In the genomic region with DNA sequence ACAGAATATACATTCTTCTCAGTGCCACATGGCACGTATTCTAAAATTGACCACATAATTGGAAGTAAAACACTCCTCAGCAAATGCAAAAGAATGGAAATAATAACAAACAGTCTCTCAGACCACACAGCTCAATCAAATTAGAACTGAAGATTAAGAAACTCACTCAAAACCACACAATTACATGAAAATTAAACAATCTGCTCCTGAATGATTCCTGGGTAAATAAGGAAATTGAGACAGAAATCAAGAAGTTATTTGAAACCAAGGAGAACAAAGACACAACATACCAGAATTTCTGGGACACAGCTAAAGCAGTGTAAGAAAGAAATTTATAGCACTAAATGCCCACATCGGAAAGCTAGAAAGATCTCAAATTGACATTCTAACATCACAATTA, we compare ENCODE assay signal across 6 cellular contexts.
A peak's percentile ranks its signal among the peaks of the same experiment; 100 is the strongest.
DNase-seq lines count a peak whose midpoint lies in the region; ATAC-seq and TF ChIP-seq lines count a peak whose summit lies in the region.
"Not testable (repeated sequence)": the region's sequence is repeated elsewhere in the genome, so short reads cannot be mapped to it uniquely, and the experiment has no call there.

No MANE protein-coding gene starts in this region.

- H3K9ac ChIP-seq in SK-N-SH: not testable (repeated sequence)

- not testable (repeated sequence) for H3K27ac Mint-ChIP-seq in GM23338

- TF ChIP-seq EP300 in SK-N-SH (IDR thresholded peaks at IDR 0.05; ENCODE audit: borderline replicate concordance in 1 of 2, low read depth in 1 of 2, low read length in 1 of 2): not testable (repeated sequence)

- H4K20me1 ChIP-seq in GM23338 (replicated peaks; ENCODE audit: insufficient read depth); SK-N-SH (ENCODE audit: insufficient read depth): not testable (repeated sequence)

- not testable (repeated sequence) for H3K4me3 ChIP-seq in GM23338; SJSA1; SK-N-SH (ENCODE audit: low read depth in 2 of 2, low read length in 1 of 2)

- H3K79me2 ChIP-seq in GM23338 (replicated peaks; ENCODE audit: insufficient read depth); SK-N-SH (ENCODE audit: insufficient read depth): not testable (repeated sequence)

- not testable (repeated sequence) for H3K36me3 ChIP-seq in GM23338 (ENCODE audit: insufficient read depth); SJSA1; SK-N-SH (replicated peaks in 1 of 2; ENCODE audit: control insufficient read depth in 1 of 2, insufficient read depth in 2 of 2, low read length in 1 of 2)

- H3K9me2 ChIP-seq in GM23338 (ENCODE audit: insufficient read depth); SK-N-SH: not testable (repeated sequence)

- not testable (repeated sequence) for TF ChIP-seq CTCF in GM23338 (conservative IDR thresholded peaks at IDR 0.05; ENCODE audit: low read depth in 2 of 2); SK-N-SH (IDR thresholded peaks at IDR 0.05)

- not testable (repeated sequence) for H3K4me1 ChIP-seq in GM23338 (ENCODE audit: insufficient read depth); SK-N-SH (ENCODE audit: control insufficient read depth in 1 of 2, insufficient read depth in 2 of 2, low read depth in 1 of 2, low read length in 1 of 2)
- peaks cover 11% of the 10 kb centered on the region; the same call in 1 of the 2 replicates for H3K4me1 ChIP-seq in SJSA1 (replicated peaks)

- H3F3A ChIP-seq in GM23338 (replicated peaks; ENCODE audit: low read depth): not testable (repeated sequence)
- peaks cover 14% of the 10 kb centered on the region for H3F3A ChIP-seq in SK-N-SH (replicated peaks; ENCODE audit: insufficient read depth)

- CTCF ChIA-PET in SK-N-SH (lab: Yijun Ruan, JAX): not testable (repeated sequence)

- not testable (repeated sequence) for DNase-seq in GM23338 (ENCODE audit: low spot score); SK-N-SH
- peak; percentile 14 for DNase-seq in M059J (ENCODE audit: low read depth)
- DNase-seq in SJSA1 (ENCODE audit: low read depth in 1 of 2, low spot score in 2 of 2): peak in 1 of 2 experiments; percentile 74
- DNase-seq in fibroblast of gingiva (ENCODE audit: low read depth): peak; percentile 44
- peak; percentile 80 for DNase-seq in fibroblast of peridontal ligament (ENCODE audit: extremely low read depth)

- H2AFZ ChIP-seq in GM23338 (0 out of 2 replicates have a peak overlapping the region, but pooled peaks have one; percentile 32), SK-N-SH (ENCODE audit: low read depth) (peak overlapping the region; percentile 23; the same call in 1 of the 2 replicates)

- not testable (repeated sequence) for H3K4me2 ChIP-seq in GM23338, SK-N-SH

- not testable (repeated sequence) for H3K27me3 Mint-ChIP-seq in GM23338 (ENCODE audit: insufficient read depth, low read depth, poor library complexity)

- TF ChIP-seq RAD21 in SK-N-SH (IDR thresholded peaks at IDR 0.05; ENCODE audit: low read length): not testable (repeated sequence)

- POLR2A ChIA-PET in SK-N-SH (lab: Yijun Ruan, JAX): not testable (repeated sequence)

- H3K9me3 Mint-ChIP-seq in GM23338: peaks cover 45% of the 10 kb centered on the region

- H3K27ac ChIP-seq in GM23338 (ENCODE audit: low read depth); SK-N-SH (ENCODE audit: low read depth in 2 of 2, low read length in 1 of 2): not testable (repeated sequence)
- peak overlapping the region; percentile 39; the same call in 1 of the 2 replicates for H3K27ac ChIP-seq in SJSA1

- peaks cover 32% of the 10 kb centered on the region for H3K36me3 Mint-ChIP-seq in GM23338 (ENCODE audit: low read depth)

- H3K4me1 Mint-ChIP-seq in GM23338: not testable (repeated sequence)

- not testable (repeated sequence) for ATAC-seq in GM23338

- 68% methylated on average over 2 of the region's 2 CpGs for WGBS in SK-N-SH (ENCODE audit: low lambda C conversion rate)

- not testable (repeated sequence) for H3K4me3 Mint-ChIP-seq in GM23338

- H3K27me3 ChIP-seq in GM23338 (ENCODE audit: insufficient read depth); SJSA1 (replicated peaks); SK-N-SH (ENCODE audit: insufficient read depth): not testable (repeated sequence)

- H3K9me3 ChIP-seq in SJSA1 (replicated peaks): not testable (repeated sequence)
- peaks cover 16% of the 10 kb centered on the region for H3K9me3 ChIP-seq in SK-N-SH
